Comparison of ENCODE assay signal across 26 cellular contexts in genomic region chr20:11193241-11193640, GRCh38.
A peak's percentile ranks its signal among the peaks of the same experiment; 100 is the strongest.
DNase-seq lines count a peak whose midpoint lies in the region; ATAC-seq and TF ChIP-seq lines count a peak whose summit lies in the region.
"Had no signal": no experiment of that assay in that cellular context is flagged by ENCODE, and none has a peak within 500 bp of the region (broad histone marks: within the 10 kb centered on the region; RNA-seq: fewer than 3 reads in every experiment).

No MANE protein-coding gene starts in this region.

- intact Hi-C loops in Right ventricle myocardium superior (cut with DNase I), result no loop called here

- ATAC-seq in Right ventricle myocardium superior (ENCODE audit: poor library complexity) (no peak), GM21367 (IDR thresholded peaks at IDR 0.05; ENCODE audit: unreplicated experiment) (no peak)
- ATAC-seq: activated CD8-positive, alpha-beta T cell treated with anti-CD3 and anti-CD28 coated beads for 36 hours; HCT116; HepG2; left ventricle myocardium superior; right cardiac atrium had no signal

- H3K4me3 ChIP-seq in AG10803 (ENCODE audit: low read length), result no peak overlapping the region
- H3K4me3 ChIP-seq: cardiac muscle cell, Peyer's patch, tibial nerve had no signal

- DNase-seq in AG10803 (ENCODE audit: low read depth) (peak; percentile 77), M059J (ENCODE audit: low read depth) (peak; percentile 85), amniotic epithelial cell (ENCODE audit: low read depth) (peak; percentile 70), iris pigment epithelial cell (ENCODE audit: low read depth) (peak; percentile 60), Right ventricle myocardium superior (no peak), NCI-H2227 (lab: John Stamatoyannopoulos, UW; ENCODE audit: unreplicated experiment) (no peak), NCI-H2171 treated with DMSO at 0.1 percent for 48 hours (lab: John Stamatoyannopoulos, UW) (no peak)
- DNase-seq: activated CD8-positive, alpha-beta memory T cell treated with anti-CD3 and anti-CD28 coated beads, Interleukin-2, amount 50 U/mL, for 48 hours; activated CD8-positive, alpha-beta T cell treated with anti-CD3 and anti-CD28 coated beads for 36 hours; activated naive CD4-positive, alpha-beta T cell treated with anti-CD3 and anti-CD28 coated beads, Interleukin-2, amount 50 U/mL, for 16 hours; amygdala; CD8-positive, alpha-beta memory T cell; effector CD4-positive, alpha-beta T cell; EL; left ventricle myocardium superior; NCI-H1417 treated with DMSO at 0.1 percent for 48 hours; NCI-H2081; NCI-H345; Peyer's patch; right cardiac atrium; stimulated activated CD8-positive, alpha-beta memory T cell treated with anti-CD3 and anti-CD28 coated beads, Interleukin-4, amount 100 ng/mL, for 48 hours had no signal

- TF ChIP-seq CTCF in AG10803 (conservative IDR thresholded peaks at IDR 0.05; ENCODE audit: low read length), result no peak

Comparison
In these comparisons a context has a peak if more than half of its experiments do, and no peak if none do; other contexts are left out.
1. DNase-seq: peak in AG10803 (single experiment), M059J (single experiment), amniotic epithelial cell (single experiment) and iris pigment epithelial cell (single experiment); none in Right ventricle myocardium superior (single experiment), NCI-H2227 (single experiment) and NCI-H2171 treated with DMSO at 0.1 percent for 48 hours (single experiment).